Comparison of ENCODE assay signal across 27 cellular contexts in the genomic region with DNA sequence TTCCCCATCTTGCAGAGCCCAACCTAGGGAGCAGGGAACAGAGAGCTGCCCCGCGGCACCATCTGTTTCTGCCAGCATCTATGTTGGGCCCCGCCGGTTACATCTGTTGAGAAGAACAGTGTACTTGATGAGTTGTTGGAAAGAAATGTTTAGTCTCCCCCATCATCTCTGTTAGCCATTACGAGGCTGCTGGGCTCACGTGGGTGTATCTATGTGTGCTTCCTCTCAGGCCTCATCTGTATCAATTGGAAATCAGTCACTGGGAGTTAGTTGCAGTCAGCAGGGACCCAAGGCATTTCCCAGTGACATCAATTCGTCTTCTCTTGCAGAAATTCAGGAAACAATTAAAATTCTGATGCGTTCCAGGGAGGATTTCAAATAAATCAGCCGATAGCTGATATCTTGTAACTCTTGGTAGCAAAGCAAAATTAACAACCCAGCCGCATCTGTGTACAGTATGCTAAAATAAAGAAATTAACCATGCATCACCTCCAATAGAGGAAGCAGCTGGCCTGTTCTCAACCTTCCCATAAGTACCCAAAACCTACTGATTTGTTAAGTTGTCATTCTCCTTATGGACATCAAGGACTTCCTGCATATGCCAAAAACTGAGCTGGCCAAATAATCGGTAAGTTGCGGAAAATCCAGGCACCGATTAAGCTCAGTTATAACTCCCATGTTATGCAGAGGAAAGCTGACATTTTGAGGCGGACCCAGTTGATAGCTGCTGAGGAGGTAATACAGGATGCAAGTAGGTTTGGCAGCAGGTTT.
A peak's percentile ranks its signal among the peaks of the same experiment; 100 is the strongest.
DNase-seq lines count a peak whose midpoint lies in the region; ATAC-seq, FAIRE-seq and TF ChIP-seq lines count a peak whose summit lies in the region.
"Had no signal": no experiment of that assay in that cellular context is flagged by ENCODE, and none has a peak within 500 bp of the region (broad histone marks: within the 10 kb centered on the region; RNA-seq: fewer than 3 reads in every experiment).

No MANE protein-coding gene starts in this region.

- H3K4me2 ChIP-seq in keratinocyte (ENCODE audit: control insufficient read depth, extremely low read depth, insufficient read depth, low read depth, low read length), result no peak overlapping the region

- H3K36me3 ChIP-seq in A673 (ENCODE audit: insufficient read depth, low read length, poor library complexity, severe bottlenecking) (no peaks in the 10 kb centered on the region), keratinocyte (ENCODE audit: control insufficient read depth in 2 of 2, extremely low read depth in 1 of 2, insufficient read depth in 2 of 2, low read length in 2 of 2) (no peaks in the 10 kb centered on the region), suprapubic skin (no peaks in the 10 kb centered on the region)
- H3K36me3 ChIP-seq: colonic mucosa had no signal

- H3K27ac ChIP-seq in A673 (ENCODE audit: low read depth, low read length, poor library complexity, severe bottlenecking), result no peak overlapping the region
- no peak overlapping the region for H3K27ac ChIP-seq in keratinocyte (ENCODE audit: control insufficient read depth, insufficient read depth, low read length)
- no peak overlapping the region for H3K27ac ChIP-seq in foreskin keratinocyte
- no peak overlapping the region for H3K27ac ChIP-seq in suprapubic skin
- H3K27ac ChIP-seq: colonic mucosa, VCaP had no signal

- H3K79me2 ChIP-seq in keratinocyte (ENCODE audit: control insufficient read depth, insufficient read depth, low read length), result no peaks in the 10 kb centered on the region

- DNase-seq in A673 (ENCODE audit: low spot score) (peak; percentile 6), GM04504 (ENCODE audit: low read depth) (peak; percentile 11), NCI-H69 (lab: John Stamatoyannopoulos, UW) (peak; percentile 56), keratinocyte (ENCODE audit: low read depth, low spot score) (no peak), foreskin keratinocyte (no peak), left cardiac atrium (no peak), suprapubic skin (ENCODE audit: low spot score in 2 of 2) (no peak)
- DNase-seq: 8988T; activated CD8-positive, alpha-beta memory T cell treated with anti-CD3 and anti-CD28 coated beads, Interleukin-2, amount 50 U/mL, for 4 hours; activated naive CD8-positive, alpha-beta T cell treated with anti-CD3 and anti-CD28 coated beads, Interleukin-2, amount 50 U/mL, for 24 hours; colonic mucosa; immature natural killer cell; NCI-H1092; NCI-H2107; NCI-H774; occipital lobe; PC-3; stimulated activated CD8-positive, alpha-beta memory T cell treated with anti-CD3 and anti-CD28 coated beads, Interleukin-4, amount 100 ng/mL, for 48 hours; T-helper 17 cell had no signal

- H3K9me3 ChIP-seq in A673 (ENCODE audit: low read depth, low read length, poor library complexity, severe bottlenecking) (no peaks in the 10 kb centered on the region), keratinocyte (ENCODE audit: control insufficient read depth, low read depth, low read length) (no peaks in the 10 kb centered on the region), suprapubic skin (no peaks in the 10 kb centered on the region)
- H3K9me3 ChIP-seq: colonic mucosa had no signal

- no TSS peak for BruUV-seq in A673 (replicated peaks; lab: Mats Ljungman, UMichigan)

- no peaks in the 10 kb centered on the region for H3K27me3 ChIP-seq in A673 (replicated peaks; ENCODE audit: insufficient read depth, low read depth, low read length, poor library complexity)
- H3K27me3 ChIP-seq in keratinocyte (ENCODE audit: control insufficient read depth, extremely low read depth, insufficient read depth, low read length), result no peaks in the 10 kb centered on the region
- H3K27me3 ChIP-seq in foreskin keratinocyte, result no peaks in the 10 kb centered on the region
- no peaks in the 10 kb centered on the region for H3K27me3 ChIP-seq in suprapubic skin
- H3K27me3 ChIP-seq: colonic mucosa had no signal

- POLR2A ChIA-PET in A673 (lab: Charles Lee; ENCODE audit: low non-redundant PET), result interaction anchor here (0.6 kb wide), 1 partner anchor 152 kb away, joined by 6 read pairs; no protein-coding TSS in a partner anchor

- H3K4me3 ChIP-seq in A673 (ENCODE audit: low read depth, low read length, poor library complexity, severe bottlenecking) (no peak overlapping the region), keratinocyte (ENCODE audit: control insufficient read depth in 2 of 3, extremely low read depth in 1 of 3, insufficient read depth in 2 of 3, low read depth in 1 of 3, low read length in 3 of 3) (no peak overlapping the region), suprapubic skin (no peak overlapping the region)
- H3K4me3 ChIP-seq: colonic mucosa had no signal

- H3K9me1 ChIP-seq in keratinocyte (ENCODE audit: control insufficient read depth, extremely low read depth, insufficient read depth, low read length), result no peaks in the 10 kb centered on the region

- dilution Hi-C loops in keratinocyte (cut with MboI; ENCODE audit: extremely low pct_ligation_motif_present, low sequenced_read_pairs), result no loop called here

- TF ChIP-seq CTCF in A673 (conservative IDR thresholded peaks at IDR 0.05; ENCODE audit: low read depth, low read length) (no peak), keratinocyte (optimal IDR thresholded peaks at IDR 0.05 in 1 of 3, IDR thresholded peaks at IDR 0.05 in 1 of 3, conservative IDR thresholded peaks at IDR 0.05 in 1 of 3; ENCODE audit: extremely low read depth in 1 of 3, insufficient read depth in 2 of 3, low read length in 3 of 3) (no peak), foreskin keratinocyte (conservative IDR thresholded peaks at IDR 0.05) (no peak), suprapubic skin (IDR thresholded peaks at IDR 0.05) (no peak)

- intact Hi-C loops in A673 (cut with micrococcal nuclease; ENCODE audit: unreplicated experiment), result no loop called here
- intact Hi-C loops in left cardiac atrium (cut with DNase I), result no loop called here

- CTCF ChIA-PET in A673 (lab: Charles Lee), result no interaction called here

- no peak for TF ChIP-seq POLR2A in suprapubic skin (IDR thresholded peaks at IDR 0.05)

- H3K4me1 ChIP-seq in A673 (ENCODE audit: insufficient read depth, low read length, poor library complexity, severe bottlenecking) (no peaks in the 10 kb centered on the region), keratinocyte (ENCODE audit: control insufficient read depth, extremely low read depth, insufficient read depth, low read length) (no peaks in the 10 kb centered on the region), foreskin keratinocyte (no peaks in the 10 kb centered on the region), suprapubic skin (no peaks in the 10 kb centered on the region)
- H3K4me1 ChIP-seq: colonic mucosa had no signal

- no peaks in the 10 kb centered on the region for H4K20me1 ChIP-seq in keratinocyte (ENCODE audit: control insufficient read depth, extremely low read depth, insufficient read depth, low read length)

- 89% methylated on average over 14 of the region's 14 CpGs for WGBS in suprapubic skin

- no peak overlapping the region for H2AFZ ChIP-seq in keratinocyte (ENCODE audit: control insufficient read depth, low read length)

- H3K9ac ChIP-seq in keratinocyte (ENCODE audit: control insufficient read depth, extremely low read depth, insufficient read depth, low read length), result no peak overlapping the region

- no peak for TF ChIP-seq EP300 in suprapubic skin (IDR thresholded peaks at IDR 0.05)

- ATAC-seq in foreskin keratinocyte, result no peak
- no peak for ATAC-seq in left cardiac atrium
- ATAC-seq in GM19328 (IDR thresholded peaks at IDR 0.05; ENCODE audit: unreplicated experiment), result no peak
- ATAC-seq: activated naive CD8-positive, alpha-beta T cell treated with anti-CD3 and anti-CD28 coated beads, Interleukin-2, amount 50 U/mL, for 24 hours; PC-3; T-helper 17 cell had no signal

- FAIRE-seq in keratinocyte (lab: Jason Lieb, UNC), result peak; percentile 26
- FAIRE-seq: endometrium, G401.6, GM19239, H54, HTR-8/SVneo, urothelium cell line had no signal

Comparison
In these comparisons a context has a peak if more than half of its experiments do, and no peak if none do; other contexts are left out.
1. DNase-seq: peak in A673 (single experiment), GM04504 (single experiment) and NCI-H69 (single experiment); none in keratinocyte (single experiment), foreskin keratinocyte (0 of 2), left cardiac atrium (single experiment) and suprapubic skin (0 of 2).